ENCODE assay signal across 8 cellular contexts in the genomic region with DNA sequence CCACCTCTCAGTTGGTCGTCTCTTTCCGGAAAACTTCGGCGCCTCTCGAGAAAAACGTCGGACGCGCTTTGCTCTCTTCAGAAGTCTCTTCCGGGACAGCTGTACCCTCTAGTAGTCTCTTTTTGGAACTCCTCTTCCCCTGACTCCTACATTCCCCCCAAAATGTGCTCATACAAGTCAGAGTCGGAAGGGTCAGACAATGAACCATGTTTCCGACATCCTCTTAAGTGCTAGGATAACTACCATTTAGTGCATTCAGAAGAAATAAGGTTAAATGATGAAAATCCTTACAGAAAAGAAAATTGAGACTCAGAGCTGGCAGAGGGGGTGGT. TPM values are rescaled to one million over a fixed set of nuclear protein-coding genes. Genes with fewer than 3 reads are reported as not detected.
A peak's percentile ranks its signal among the peaks of the same experiment; 100 is the strongest.
DNase-seq lines count a peak whose midpoint lies in the region; ATAC-seq and TF ChIP-seq lines count a peak whose summit lies in the region.

No MANE protein-coding gene starts in this region.

- peak overlapping the region; percentile 88 for H3K4me3 Mint-ChIP-seq in activated T-helper 2 cell treated with anti-CD3 and anti-CD28 coated beads, Interferon-gamma antibody, Interleukin-2, Interleukin-4, amounts not matched to agents 10 μg/mL and 5 μg/mL and 100 μg/mL, durations not matched to agents 14 hours and 24 hours and 36 hours (ENCODE audit: low read depth)

- 4% methylated on average over 12 of the region's 12 CpGs for WGBS in SK-N-SH (ENCODE audit: low lambda C conversion rate)

- no peaks in the 10 kb centered on the region for H3K27me3 Mint-ChIP-seq in activated T-helper 2 cell treated with anti-CD3 and anti-CD28 coated beads, Interferon-gamma antibody, Interleukin-2, Interleukin-4, amounts not matched to agents 10 μg/mL and 5 μg/mL and 100 μg/mL, durations not matched to agents 14 hours and 24 hours and 36 hours (ENCODE audit: low read depth)

- peak overlapping the region; percentile 87 for H2AFZ ChIP-seq in SK-N-SH (ENCODE audit: low read depth)

- H3K79me2 ChIP-seq in SK-N-SH (ENCODE audit: insufficient read depth): peaks cover 41% of the 10 kb centered on the region

- TF ChIP-seq EP300 in SK-N-SH (IDR thresholded peaks at IDR 0.05; ENCODE audit: borderline replicate concordance in 1 of 2, low read depth in 1 of 2, low read length in 1 of 2): no peak

- H3K4me1 Mint-ChIP-seq in activated T-helper 2 cell treated with anti-CD3 and anti-CD28 coated beads, Interferon-gamma antibody, Interleukin-2, Interleukin-4, amounts not matched to agents 10 μg/mL and 5 μg/mL and 100 μg/mL, durations not matched to agents 14 hours and 24 hours and 36 hours (ENCODE audit: low read depth): peaks cover 36% of the 10 kb centered on the region

- 0 out of 2 replicates have a peak, but pooled peaks cover 3% of the 10 kb centered on the region for H4K20me1 ChIP-seq in SK-N-SH (ENCODE audit: insufficient read depth)

- ATAC-seq in SK-N-SH treated with all-trans-retinoic acid at 6 μM for 48 hours (no peak), GM21717 (IDR thresholded peaks at IDR 0.05; ENCODE audit: unreplicated experiment) (no peak)

- H3K36me3 ChIP-seq in SK-N-SH (replicated peaks in 1 of 2; ENCODE audit: control insufficient read depth in 1 of 2, insufficient read depth in 2 of 2, low read length in 1 of 2) (peaks cover 17 to 22% of the 10 kb centered on the region in 2 experiments), stomach smooth muscle (ENCODE audit: control insufficient read depth in 2 of 2, insufficient read depth in 2 of 2, low read length in 2 of 2) (no peaks in the 10 kb centered on the region)

- H3K27ac Mint-ChIP-seq in activated T-helper 2 cell treated with anti-CD3 and anti-CD28 coated beads, Interferon-gamma antibody, Interleukin-2, Interleukin-4, amounts not matched to agents 10 μg/mL and 5 μg/mL and 100 μg/mL, durations not matched to agents 14 hours and 24 hours and 36 hours: peak overlapping the region; percentile 83

- H3K9ac ChIP-seq in SK-N-SH (peak overlapping the region; percentile 62), stomach smooth muscle (ENCODE audit: low read length in 2 of 2) (peak overlapping the region; percentile 72 to 95)

- peaks cover 5% of the 10 kb centered on the region for H3K9me3 Mint-ChIP-seq in activated T-helper 2 cell treated with anti-CD3 and anti-CD28 coated beads, Interferon-gamma antibody, Interleukin-2, Interleukin-4, amounts not matched to agents 10 μg/mL and 5 μg/mL and 100 μg/mL, durations not matched to agents 14 hours and 24 hours and 36 hours

- H3K4me1 ChIP-seq in SK-N-SH (ENCODE audit: control insufficient read depth in 1 of 2, insufficient read depth in 2 of 2, low read depth in 1 of 2, low read length in 1 of 2): peaks cover 4 to 10% of the 10 kb centered on the region in 2 experiments; a peak in 3 of 4 replicates
- peaks cover 16% of the 10 kb centered on the region for H3K4me1 ChIP-seq in stomach smooth muscle (ENCODE audit: control insufficient read depth, insufficient read depth, low read length)

- TF ChIP-seq CTCF in SK-N-SH (IDR thresholded peaks at IDR 0.05): no peak
- TF ChIP-seq CTCF in GM10266 (IDR thresholded peaks at IDR 0.05; ENCODE audit: control insufficient read depth, insufficient read depth, low read depth, missing control alignments): no peak

- H3K36me3 Mint-ChIP-seq in activated T-helper 2 cell treated with anti-CD3 and anti-CD28 coated beads, Interferon-gamma antibody, Interleukin-2, Interleukin-4, amounts not matched to agents 10 μg/mL and 5 μg/mL and 100 μg/mL, durations not matched to agents 14 hours and 24 hours and 36 hours (ENCODE audit: low read depth): peaks cover 25% of the 10 kb centered on the region

- H3K27ac ChIP-seq in SK-N-SH (ENCODE audit: low read depth in 2 of 2, low read length in 1 of 2) (peak overlapping the region; percentile 80 to 89; a peak in 3 of 4 replicates), stomach smooth muscle (ENCODE audit: low read length) (peak overlapping the region; percentile 90)

- CTCF ChIA-PET in SK-N-SH (lab: Yijun Ruan, JAX): interaction anchor here (0.9 to 3.4 kb wide), 7 partner anchors 9 to 180 kb away, joined by 3 to 12 read pairs (median 3); no protein-coding TSS in a partner anchor

- DNase-seq in SK-N-SH (no peak), GM10266 (ENCODE audit: extremely low spot score) (no peak), DMS 273 treated with DMSO at 0.1 percent for 48 hours (lab: John Stamatoyannopoulos, UW) (no peak)
- DNase-seq in activated T-helper 2 cell treated with anti-CD3 and anti-CD28 coated beads, Interferon-gamma antibody, Interleukin-2, Interleukin-4, amounts not matched to agents 10 μg/mL and 5 μg/mL and 100 μg/mL, durations not matched to agents 14 hours and 24 hours and 36 hours (ENCODE audit: low spot score): no peak

- H3K4me2 ChIP-seq in SK-N-SH: peak overlapping the region; percentile 65

- no peak for TF ChIP-seq RAD21 in SK-N-SH (IDR thresholded peaks at IDR 0.05; ENCODE audit: low read length)

- H3K27me3 ChIP-seq in SK-N-SH (ENCODE audit: insufficient read depth) (no peaks in the 10 kb centered on the region), stomach smooth muscle (ENCODE audit: control insufficient read depth in 1 of 2, insufficient read depth in 2 of 2, low read length in 2 of 2) (no peaks in the 10 kb centered on the region)

- no peaks in the 10 kb centered on the region for H3K9me3 ChIP-seq in SK-N-SH
- no peaks in the 10 kb centered on the region for H3K9me3 ChIP-seq in iPS-18c (ENCODE audit: control insufficient read depth, insufficient read depth, low read length)
- no peaks in the 10 kb centered on the region for H3K9me3 ChIP-seq in stomach smooth muscle (ENCODE audit: control insufficient read depth in 2 of 2, low read length in 2 of 2)

- peak overlapping the region; percentile 61 to 71 for H3K4me3 ChIP-seq in SK-N-SH (ENCODE audit: low read depth in 2 of 2, low read length in 1 of 2)
- H3K4me3 ChIP-seq in iPS-18c (ENCODE audit: insufficient read depth, low read depth, low read length): peak overlapping the region; percentile 6; the same call in 1 of the 2 replicates
- H3K4me3 ChIP-seq in stomach smooth muscle (ENCODE audit: low read length in 2 of 2): peak overlapping the region; percentile 71 to 87

- H3F3A ChIP-seq in SK-N-SH (replicated peaks; ENCODE audit: insufficient read depth): peaks cover 4% of the 10 kb centered on the region

- POLR2A ChIA-PET in SK-N-SH (lab: Yijun Ruan, JAX): interaction anchor here (0.6 to 0.9 kb wide), 2 partner anchors 99 to 138 kb away, joined by 5 read pairs; no protein-coding TSS in a partner anchor

- intact Hi-C loops in activated T-helper 2 cell treated with anti-CD3 and anti-CD28 coated beads, Interferon-gamma antibody, Interleukin-2, Interleukin-4, amounts not matched to agents 10 μg/mL and 5 μg/mL and 100 μg/mL, durations not matched to agents 14 hours and 24 hours and 36 hours (cut with micrococcal nuclease): loop anchor here (2.0 to 5.0 kb wide), 3 partner anchors 145 to 327 kb away; no protein-coding TSS in a partner anchor

- no peaks in the 10 kb centered on the region for H3K9me2 ChIP-seq in SK-N-SH

TF ChIP-seq in SK-N-SH, 30 proteins besides CTCF, POLR2A, EP300 and RAD21 (continues in another document):
- TF ChIP-seq NFIC (IDR thresholded peaks at IDR 0.05; ENCODE audit: borderline replicate concordance) (no peak), ELF1 (IDR thresholded peaks at IDR 0.05) (peak; percentile 55; the same call in 1 of the 2 replicates), JUND (IDR thresholded peaks at IDR 0.05) (no peak), GABPA (IDR thresholded peaks at IDR 0.05; ENCODE audit: low read depth) (0 out of 2 replicates have a peak, but pooled peaks have one; percentile 12)

TF ChIP-seq in SK-N-SH treated with all-trans-retinoic acid at 6 μM for 48 hours, 23 proteins besides CTCF, POLR2A, EP300 and RAD21:
- TF ChIP-seq, protein P1, sequence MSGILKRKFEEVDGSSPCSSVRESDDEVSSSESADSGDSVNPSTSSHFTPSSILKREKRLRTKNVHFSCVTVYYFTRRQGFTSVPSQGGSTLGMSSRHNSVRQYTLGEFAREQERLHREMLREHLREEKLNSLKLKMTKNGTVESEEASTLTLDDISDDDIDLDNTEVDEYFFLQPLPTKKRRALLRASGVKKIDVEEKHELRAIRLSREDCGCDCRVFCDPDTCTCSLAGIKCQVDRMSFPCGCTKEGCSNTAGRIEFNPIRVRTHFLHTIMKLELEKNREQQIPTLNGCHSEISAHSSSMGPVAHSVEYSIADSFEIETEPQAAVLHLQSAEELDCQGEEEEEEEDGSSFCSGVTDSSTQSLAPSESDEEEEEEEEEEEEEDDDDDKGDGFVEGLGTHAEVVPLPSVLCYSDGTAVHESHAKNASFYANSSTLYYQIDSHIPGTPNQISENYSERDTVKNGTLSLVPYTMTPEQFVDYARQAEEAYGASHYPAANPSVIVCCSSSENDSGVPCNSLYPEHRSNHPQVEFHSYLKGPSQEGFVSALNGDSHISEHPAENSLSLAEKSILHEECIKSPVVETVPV (CRISPR knock-in tag; IDR thresholded peaks at IDR 0.05): no peak
- no peak for TF ChIP-seq ZNF565 (CRISPR knock-in tag; conservative IDR thresholded peaks at IDR 0.05; ENCODE audit: low read depth)

RNA-seq across cellular contexts. Expression of a gene that starts 0.5 kb away (rescaled TPM):
- polyA plus RNA-seq in SK-N-SH (2012; rRNA removed): 5.4 and 5.5 TPM in 2 replicates
- 5.6 and 6.5 TPM in 2 replicates for polyA plus RNA-seq in SK-N-SH (2012; cell fraction: cytosol; rRNA removed)
- polyA plus RNA-seq in SK-N-SH (2012; cell fraction: nucleus; rRNA removed): 3.5 TPM in 2 replicates
- 14.4 and 14.7 TPM in 2 replicates for total RNA-seq in activated T-helper 2 cell treated with anti-CD3 and anti-CD28 coated beads, Interferon-gamma antibody, Interleukin-2, Interleukin-4, amounts not matched to agents 10 μg/mL and 5 μg/mL and 100 μg/mL, durations not matched to agents 14 hours and 24 hours and 36 hours

RNA-seq across cellular contexts. Expression of a gene that starts 19.7 kb away (rescaled TPM):
- 12.6 and 14.1 TPM in 2 replicates for polyA plus RNA-seq in SK-N-SH (2012; rRNA removed)
- 8.9 and 10.7 TPM in 2 replicates for polyA plus RNA-seq in SK-N-SH (2012; cell fraction: cytosol; rRNA removed)
- polyA plus RNA-seq in SK-N-SH (2012; cell fraction: nucleus; rRNA removed): 13.8 and 17.0 TPM in 2 replicates
- total RNA-seq in activated T-helper 2 cell treated with anti-CD3 and anti-CD28 coated beads, Interferon-gamma antibody, Interleukin-2, Interleukin-4, amounts not matched to agents 10 μg/mL and 5 μg/mL and 100 μg/mL, durations not matched to agents 14 hours and 24 hours and 36 hours: not detected in 2 replicates

RNA-seq across cellular contexts. Expression of a gene that starts 38.5 kb away (rescaled TPM):
- polyA plus RNA-seq in SK-N-SH (2012; rRNA removed): 0.10 and 0.21 TPM in 2 replicates
- 0.04 and 0.18 TPM in 2 replicates for polyA plus RNA-seq in SK-N-SH (2012; cell fraction: cytosol; rRNA removed)
- polyA plus RNA-seq in SK-N-SH (2012; cell fraction: nucleus; rRNA removed): 0.80 and 0.86 TPM in 2 replicates
- total RNA-seq in activated T-helper 2 cell treated with anti-CD3 and anti-CD28 coated beads, Interferon-gamma antibody, Interleukin-2, Interleukin-4, amounts not matched to agents 10 μg/mL and 5 μg/mL and 100 μg/mL, durations not matched to agents 14 hours and 24 hours and 36 hours: not detected in 2 replicates

Comparison
In these comparisons a context has a peak if more than half of its experiments do, and no peak if none do; other contexts are left out.
1. H3K4me3 ChIP-seq: peak in every context shown above with its lines; median percentile 79 in stomach smooth muscle; 66 in SK-N-SH; 6 in iPS-18c.